Comparison of ENCODE assay signal across 17 cellular contexts in the genomic region with DNA sequence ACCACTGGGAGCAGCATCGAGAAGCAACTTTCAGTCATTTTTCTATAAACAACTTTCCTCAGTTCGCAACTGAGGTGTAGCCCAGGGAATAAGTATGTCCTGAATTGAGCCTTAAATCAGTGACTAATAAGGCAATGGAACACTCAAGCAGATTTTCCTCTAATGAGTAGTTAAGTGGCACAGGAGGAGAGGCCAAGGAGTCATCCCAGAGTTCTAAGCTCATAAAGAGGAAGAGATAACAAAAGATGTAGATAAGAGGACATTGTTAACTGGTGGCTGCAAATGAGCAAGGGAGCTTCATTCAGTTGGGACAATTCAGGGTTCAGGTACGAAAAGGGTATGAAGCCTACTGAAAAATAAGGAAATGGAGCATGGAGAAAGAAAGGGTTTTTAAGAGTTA.
A peak's percentile ranks its signal among the peaks of the same experiment; 100 is the strongest.
DNase-seq lines count a peak whose midpoint lies in the region; ATAC-seq and TF ChIP-seq lines count a peak whose summit lies in the region.
"Had no signal": no experiment of that assay in that cellular context is flagged by ENCODE, and none has a peak within 500 bp of the region (broad histone marks: within the 10 kb centered on the region; RNA-seq: fewer than 3 reads in every experiment).

No MANE protein-coding gene starts in this region.

- H3K27ac Mint-ChIP-seq in activated CD4-positive, alpha-beta memory T cell treated with anti-CD3 and anti-CD28 coated beads for 36 hours = no peak overlapping the region
- H3K27ac Mint-ChIP-seq: activated naive CD8-positive, alpha-beta T cell treated with anti-CD3 and anti-CD28 coated beads, Interleukin-2, amount 50 U/mL, for 24 hours; effector memory CD8-positive, alpha-beta T cell had no signal

- H3K27me3 Mint-ChIP-seq in activated CD4-positive, alpha-beta memory T cell treated with anti-CD3 and anti-CD28 coated beads for 36 hours = peaks cover 2% of the 10 kb centered on the region
- H3K27me3 Mint-ChIP-seq: activated naive CD8-positive, alpha-beta T cell treated with anti-CD3 and anti-CD28 coated beads, Interleukin-2, amount 50 U/mL, for 24 hours had no signal

- TF ChIP-seq CTCF in gastroesophageal sphincter (IDR thresholded peaks at IDR 0.05) = no peak

- DNase-seq in astrocyte of the hippocampus (ENCODE audit: low read depth, low spot score) (peak; percentile 4), cortex of kidney (lab: John Stamatoyannopoulos, UW) (no peak)
- no peak for DNase-seq in activated CD4-positive, alpha-beta memory T cell treated with anti-CD3 and anti-CD28 coated beads for 36 hours
- DNase-seq: activated CD4-positive, CD25-positive, alpha-beta regulatory T cell; activated naive CD8-positive, alpha-beta T cell treated with anti-CD3 and anti-CD28 coated beads, Interleukin-2, amount 50 U/mL, for 24 hours; DMS79; effector memory CD8-positive, alpha-beta T cell; right cardiac atrium; stimulated activated CD4-positive, alpha-beta T cell treated with anti-CD3 and anti-CD28 coated beads, Interleukin-4, amount 100 ng/mL, for 24 hours had no signal

- no peaks in the 10 kb centered on the region for H3K4me1 Mint-ChIP-seq in activated CD4-positive, alpha-beta memory T cell treated with anti-CD3 and anti-CD28 coated beads for 36 hours (ENCODE audit: low read depth)
- H3K4me1 Mint-ChIP-seq: activated naive CD8-positive, alpha-beta T cell treated with anti-CD3 and anti-CD28 coated beads, Interleukin-2, amount 50 U/mL, for 24 hours had no signal

- H3K36me3 Mint-ChIP-seq in activated CD4-positive, alpha-beta memory T cell treated with anti-CD3 and anti-CD28 coated beads for 36 hours = no peaks in the 10 kb centered on the region

- ATAC-seq in gastroesophageal sphincter (no peak), GM18511 (IDR thresholded peaks at IDR 0.05; ENCODE audit: unreplicated experiment) (no peak), HG02763 (IDR thresholded peaks at IDR 0.05; ENCODE audit: unreplicated experiment) (no peak)
- ATAC-seq: activated naive CD8-positive, alpha-beta T cell treated with anti-CD3 and anti-CD28 coated beads, Interleukin-2, amount 50 U/mL, for 24 hours; effector memory CD8-positive, alpha-beta T cell; GM12878 had no signal

- H3K9ac ChIP-seq in HUES48 (ENCODE audit: low read depth, low read length) (no peak overlapping the region), skeletal muscle tissue (ENCODE audit: low read depth in 1 of 3, low read length in 3 of 3) (no peak overlapping the region)

- H3K4me3 ChIP-seq in HUES48 (ENCODE audit: low read depth, low read length) (no peak overlapping the region), gastroesophageal sphincter (no peak overlapping the region), skeletal muscle tissue (ENCODE audit: low read length in 3 of 3) (peak overlapping the region in 1 of 3 donors; percentile 13)
- H3K4me3 ChIP-seq: GM12878, heart right ventricle had no signal

- POLR2A ChIA-PET in activated CD4-positive, alpha-beta memory T cell treated with anti-CD3 and anti-CD28 coated beads for 36 hours (lab: Charles Lee) = no interaction called here

- CTCF ChIA-PET in activated CD4-positive, alpha-beta memory T cell treated with anti-CD3 and anti-CD28 coated beads for 36 hours (lab: Charles Lee) = no interaction called here

- TF ChIP-seq EP300 in gastroesophageal sphincter (IDR thresholded peaks at IDR 0.05) = no peak

- no peak for TF ChIP-seq POLR2A in gastroesophageal sphincter (IDR thresholded peaks at IDR 0.05)

- H3K9me3 ChIP-seq in HUES48 (ENCODE audit: control insufficient read depth, insufficient read depth, low read length) (no peaks in the 10 kb centered on the region), gastroesophageal sphincter (no peaks in the 10 kb centered on the region), skeletal muscle tissue (ENCODE audit: control insufficient read depth in 3 of 3, low read length in 3 of 3) (no peaks in the 10 kb centered on the region)
- H3K9me3 ChIP-seq: heart right ventricle had no signal

- H3K36me3 ChIP-seq in HUES48 (ENCODE audit: control insufficient read depth, insufficient read depth, low read length) = peaks cover 10% of the 10 kb centered on the region
- H3K36me3 ChIP-seq in gastroesophageal sphincter = peaks cover 0 to 20% of the 10 kb centered on the region in 2 donors
- peaks cover 0 to 3% (median 0%) of the 10 kb centered on the region in 3 donors for H3K36me3 ChIP-seq in skeletal muscle tissue (ENCODE audit: control insufficient read depth in 3 of 3, insufficient read depth in 3 of 3, low read length in 3 of 3)

- no peaks in the 10 kb centered on the region for H3K27me3 ChIP-seq in HUES48 (ENCODE audit: control insufficient read depth, insufficient read depth, low read length)
- H3K27me3 ChIP-seq in gastroesophageal sphincter = no peaks in the 10 kb centered on the region
- H3K27me3 ChIP-seq in skeletal muscle tissue (ENCODE audit: control insufficient read depth in 3 of 3, insufficient read depth in 3 of 3, low read length in 3 of 3) = no peaks in the 10 kb centered on the region
- H3K27me3 ChIP-seq: heart right ventricle had no signal

- H3K4me1 ChIP-seq in HUES48 (ENCODE audit: control insufficient read depth, insufficient read depth, low read length) (peaks cover 20% of the 10 kb centered on the region), gastroesophageal sphincter (peaks cover 7 to 34% (median 13%) of the 10 kb centered on the region in 3 donors), skeletal muscle tissue (ENCODE audit: control insufficient read depth in 3 of 3, insufficient read depth in 3 of 3, low read length in 3 of 3) (peaks cover 16 to 26% (median 22%) of the 10 kb centered on the region in 3 donors)

- H3K27ac ChIP-seq in HUES48 (ENCODE audit: low read depth, low read length) (peak overlapping the region; percentile 31), gastroesophageal sphincter (peak overlapping the region; percentile 23 to 42 (median 31)), skeletal muscle tissue (ENCODE audit: low read depth, low read length) (peak overlapping the region; percentile 53)
- H3K27ac ChIP-seq: C4-2B had no signal

- 29 to 36% methylated on average over 3 of the region's 3 CpGs for WGBS in gastroesophageal sphincter (ENCODE audit: low coverage in 1 of 2), 2 donors

- intact Hi-C loops in activated CD4-positive, alpha-beta memory T cell treated with anti-CD3 and anti-CD28 coated beads for 36 hours (cut with micrococcal nuclease) = no loop called here

- H3K9me3 Mint-ChIP-seq in activated CD4-positive, alpha-beta memory T cell treated with anti-CD3 and anti-CD28 coated beads for 36 hours = no peaks in the 10 kb centered on the region
- H3K9me3 Mint-ChIP-seq: activated naive CD8-positive, alpha-beta T cell treated with anti-CD3 and anti-CD28 coated beads, Interleukin-2, amount 50 U/mL, for 24 hours; effector memory CD8-positive, alpha-beta T cell had no signal

- no peak overlapping the region for H3K4me3 Mint-ChIP-seq in activated CD4-positive, alpha-beta memory T cell treated with anti-CD3 and anti-CD28 coated beads for 36 hours
- H3K4me3 Mint-ChIP-seq: activated naive CD8-positive, alpha-beta T cell treated with anti-CD3 and anti-CD28 coated beads, Interleukin-2, amount 50 U/mL, for 24 hours; effector memory CD8-positive, alpha-beta T cell had no signal
